In genomic region chr14:44912041-44912869, GRCh38 we compare ENCODE assay signal across 9 cellular contexts. TPM values are rescaled to one million over a fixed set of nuclear protein-coding genes. Genes with fewer than 3 reads are reported as not detected.
DNase-seq lines count a peak whose midpoint lies in the region; ATAC-seq lines count a peak whose summit lies in the region.
"Had no signal": no experiment of that assay in that cellular context is flagged by ENCODE, and none has a peak within 500 bp of the region (broad histone marks: within the 10 kb centered on the region; RNA-seq: fewer than 3 reads in every experiment).

No MANE protein-coding gene starts in this region.

- H3K27me3 ChIP-seq in adipocyte (replicated peaks; ENCODE audit: control insufficient read depth, insufficient read depth, low read length) (peaks cover 4% of the 10 kb centered on the region), right cardiac atrium (ENCODE audit: control insufficient read depth, insufficient read depth) (no peaks in the 10 kb centered on the region)

- peak overlapping the region; percentile 64 for H3K9ac ChIP-seq in adipocyte (ENCODE audit: low read length)

- H3K27ac Mint-ChIP-seq in stimulated activated effector memory CD8-positive, alpha-beta T cell treated with anti-CD3 and anti-CD28 coated beads, Interleukin-12 subunit alpha, Interleukin-12 subunit beta, amount 100 ng/mL, for 72 hours = no peak overlapping the region

- no peaks in the 10 kb centered on the region for H3K36me3 ChIP-seq in adipocyte (ENCODE audit: control insufficient read depth, insufficient read depth, low read length, severe bottlenecking)

- no peaks in the 10 kb centered on the region for H3K4me1 Mint-ChIP-seq in stimulated activated effector memory CD8-positive, alpha-beta T cell treated with anti-CD3 and anti-CD28 coated beads, Interleukin-12 subunit alpha, Interleukin-12 subunit beta, amount 100 ng/mL, for 72 hours

- no peaks in the 10 kb centered on the region for H3K9me3 ChIP-seq in adipocyte (ENCODE audit: control insufficient read depth, low read length)
- no peaks in the 10 kb centered on the region for H3K9me3 ChIP-seq in right cardiac atrium (ENCODE audit: control insufficient read depth, low read length)

- H3K9me3 Mint-ChIP-seq in stimulated activated effector memory CD8-positive, alpha-beta T cell treated with anti-CD3 and anti-CD28 coated beads, Interleukin-12 subunit alpha, Interleukin-12 subunit beta, amount 100 ng/mL, for 72 hours = no peaks in the 10 kb centered on the region

- intact Hi-C loops in right cardiac atrium (cut with DNase I) = loop anchor here in 3 of 4 donors (5.0 to 10.0 kb wide), 3 partner anchors 53 to 355 kb away; partner anchors contain the start of genes FANCM (in 1 of the 3), FKBP3 (in 1 of the 3), KLHL28 (in 1 of the 3) and TOGARAM1 (in 1 of the 3)

- no peak overlapping the region for H3K27ac ChIP-seq in right cardiac atrium (ENCODE audit: low read length)

- peaks cover 2% of the 10 kb centered on the region for H3K4me1 ChIP-seq in adipocyte (ENCODE audit: control insufficient read depth, insufficient read depth, low read length)
- H3K4me1 ChIP-seq in right cardiac atrium (ENCODE audit: control insufficient read depth, insufficient read depth, low read length) = peaks cover 3% of the 10 kb centered on the region

- no peaks in the 10 kb centered on the region for H3K36me3 Mint-ChIP-seq in stimulated activated effector memory CD8-positive, alpha-beta T cell treated with anti-CD3 and anti-CD28 coated beads, Interleukin-12 subunit alpha, Interleukin-12 subunit beta, amount 100 ng/mL, for 72 hours

- DNase-seq in NCI-H2029 (lab: John Stamatoyannopoulos, UW) (peak; percentile 14), NCI-H2029 treated with DMSO at 0.1 percent for 48 hours (lab: John Stamatoyannopoulos, UW) (no peak), adipocyte (ENCODE audit: low read depth) (no peak), right cardiac atrium (peak; percentile 29 to 73 (median 60)), SKM-1 (lab: John Stamatoyannopoulos, UW; ENCODE audit: unreplicated experiment) (no peak), NCI-H187 (lab: John Stamatoyannopoulos, UW) (no peak)
- DNase-seq in stimulated activated effector memory CD8-positive, alpha-beta T cell treated with anti-CD3 and anti-CD28 coated beads, Interleukin-12 subunit alpha, Interleukin-12 subunit beta, amount 100 ng/mL, for 72 hours (ENCODE audit: low spot score in 2 of 2) = no peak
- DNase-seq: NCI-H2171 had no signal

- peak overlapping the region; percentile 75 for H3K4me3 ChIP-seq in adipocyte (ENCODE audit: low read length)
- peak overlapping the region; percentile 45 for H3K4me3 ChIP-seq in right cardiac atrium (ENCODE audit: low read length)

- peak; percentile 72 to 78 for ATAC-seq in right cardiac atrium
- no peak for ATAC-seq in stimulated activated effector memory CD8-positive, alpha-beta T cell treated with anti-CD3 and anti-CD28 coated beads, Interleukin-12 subunit alpha, Interleukin-12 subunit beta, amount 100 ng/mL, for 72 hours
- ATAC-seq in GM18870 (IDR thresholded peaks at IDR 0.05; ENCODE audit: unreplicated experiment) = no peak

- peak overlapping the region; percentile 39 for H3K4me3 Mint-ChIP-seq in stimulated activated effector memory CD8-positive, alpha-beta T cell treated with anti-CD3 and anti-CD28 coated beads, Interleukin-12 subunit alpha, Interleukin-12 subunit beta, amount 100 ng/mL, for 72 hours

- WGBS in right cardiac atrium = 14% methylated on average over 69 of the region's 69 CpGs

RNA-seq across cellular contexts. Expression of gene KLHL28, which starts 49.5 kb away (rescaled TPM):
- total RNA-seq in right cardiac atrium = 10 to 100 TPM in 3 of 4 donors, 1 to 10 TPM in 1; 9.4 to 13.0 (median 12.3) TPM
- 3.4 TPM for polyA plus RNA-seq in right cardiac atrium

RNA-seq across cellular contexts. Expression of gene TOGARAM1, which starts 49.7 kb away (rescaled TPM):
- total RNA-seq in right cardiac atrium = 10 to 100 TPM; 18.4 to 26.0 (median 19.6) TPM
- polyA plus RNA-seq in right cardiac atrium = 7.1 TPM

Comparison
In these comparisons a context has a peak if more than half of its experiments do, and no peak if none do; other contexts are left out.
1. DNase-seq: peak in NCI-H2029 (single experiment) and right cardiac atrium (3 of 3); none in NCI-H2029 treated with DMSO at 0.1 percent for 48 hours (single experiment), adipocyte (single experiment), stimulated activated effector memory CD8-positive, alpha-beta T cell treated with anti-CD3 and anti-CD28 coated beads, Interleukin-12 subunit alpha, Interleukin-12 subunit beta, amount 100 ng/mL, for 72 hours (0 of 2), SKM-1 (single experiment) and NCI-H187 (0 of 2).
2. ATAC-seq: peak in right cardiac atrium (2 of 2); none in stimulated activated effector memory CD8-positive, alpha-beta T cell treated with anti-CD3 and anti-CD28 coated beads, Interleukin-12 subunit alpha, Interleukin-12 subunit beta, amount 100 ng/mL, for 72 hours (single experiment) and GM18870 (single experiment).